24 cellular contexts compared by ENCODE assay signal in the genomic region with DNA sequence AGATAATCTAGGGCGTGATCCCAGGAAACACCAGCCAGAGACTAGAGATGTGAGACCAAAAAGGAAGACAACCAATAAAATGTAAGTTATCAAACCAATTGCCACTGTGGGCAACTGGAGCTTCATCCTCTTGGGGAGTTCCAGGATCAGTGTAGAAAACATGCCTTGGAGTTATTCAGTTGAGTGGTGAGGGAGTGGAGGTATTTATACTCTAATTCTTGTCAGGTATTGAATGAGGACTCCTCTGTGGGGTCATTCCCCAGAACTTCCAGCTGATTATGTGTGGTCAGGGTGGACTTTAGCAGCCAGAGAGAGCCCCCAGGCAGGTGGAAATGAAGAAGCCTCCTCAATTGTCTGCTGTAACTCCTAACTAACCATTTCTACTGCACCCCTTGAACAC.
"Had no signal": no experiment of that assay in that cellular context is flagged by ENCODE, and none has a peak within 500 bp of the region (broad histone marks: within the 10 kb centered on the region; RNA-seq: fewer than 3 reads in every experiment).

No MANE protein-coding gene starts in this region.

- H3K4me1 ChIP-seq: stomach, suprapubic skin, testis, thyroid gland, tibial artery, tibial nerve, transverse colon, upper lobe of left lung, upper lobe of right lung, uterus, vagina had no signal

- H3K36me3 ChIP-seq: stomach, suprapubic skin, thoracic aorta, thyroid gland, tibial artery, tibial nerve, transverse colon, upper lobe of left lung, upper lobe of right lung, uterus, vagina had no signal

- DNase-seq: stimulated activated CD4-positive, alpha-beta T cell treated with anti-CD3 and anti-CD28 coated beads, Interleukin-2, amount 100 ng/mL, for 48 hours; stimulated activated CD4-positive, alpha-beta T cell treated with anti-CD3 and anti-CD28 coated beads, Interleukin-4, amount 100 ng/mL, for 1 hour; stimulated activated CD4-positive, alpha-beta T cell treated with anti-CD3 and anti-CD28 coated beads, Interleukin-4, amount 100 ng/mL, for 24 hours; stimulated activated CD4-positive, alpha-beta T cell treated with anti-CD3 and anti-CD28 coated beads, Interleukin-4, amount 100 ng/mL, for 4 hours; stimulated activated CD8-positive, alpha-beta memory T cell treated with anti-CD3 and anti-CD28 coated beads, Interleukin-4, amount 100 ng/mL, for 48 hours; stimulated activated naive B cell treated with anti-CD40 and anti-IgM and Interleukin-4, amounts not matched to agents 10 μg/mL and 1 μg/mL and 100 μg/mL, for 72 hours; stimulated activated naive CD4-positive, alpha-beta T cell; stimulated activated naive CD4-positive, alpha-beta T cell treated with Interleukin-2 at 50 U/mL for 16 hours; stimulated activated naive CD8-positive, alpha-beta T cell treated with anti-CD3 and anti-CD28 coated beads, Interleukin-15, amount 100 ng/mL, for 72 hours; stimulated activated naive CD8-positive, alpha-beta T cell treated with anti-CD3 and anti-CD28 coated beads, Interleukin-15, Interleukin-2, amounts not matched to agents 100 U/mL and 50 U/mL, for 24 hours; stomach; substantia nigra; testis; thyroid gland; tibial artery; transverse colon; trophoblast cell; upper lobe of left lung; upper lobe of right lung; uterus had no signal

- H3K4me3 ChIP-seq: stomach, suprapubic skin, testis, thoracic aorta, thyroid gland, tibial artery, tibial nerve, transverse colon, upper lobe of left lung, upper lobe of right lung, uterus, vagina had no signal

- H3K27ac ChIP-seq: stomach, suprapubic skin, testis, thoracic aorta, thyroid gland, tibial artery, tibial nerve, transverse colon, upper lobe of left lung, upper lobe of right lung, uterus, vagina had no signal

- H3K9me3 ChIP-seq: suprapubic skin, testis, thoracic aorta, thyroid gland, tibial artery, tibial nerve, transverse colon, upper lobe of left lung, upper lobe of right lung, uterus, vagina had no signal
